Comparison of ENCODE assay signal across 29 cellular contexts in the genomic region with DNA sequence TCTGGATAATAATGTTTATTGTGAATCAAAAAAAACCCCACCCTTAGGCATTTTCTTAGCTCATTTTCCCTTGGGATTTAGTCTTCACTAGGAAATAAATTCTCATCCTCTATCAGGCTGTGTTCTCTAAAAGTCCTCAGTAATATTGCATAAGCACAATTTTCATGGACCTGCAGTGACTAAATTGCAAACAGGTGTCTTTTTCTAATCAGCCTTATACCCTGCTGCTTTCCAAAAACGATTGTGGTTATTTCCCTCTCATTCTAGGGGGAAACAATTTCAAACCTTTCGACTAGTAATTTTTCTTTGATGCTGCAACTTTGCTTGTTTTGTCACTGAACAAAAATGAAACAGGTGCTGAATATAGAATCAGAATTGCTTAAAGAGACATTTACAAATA.
"Had no signal": no experiment of that assay in that cellular context is flagged by ENCODE, and none has a peak within 500 bp of the region (broad histone marks: within the 10 kb centered on the region; RNA-seq: fewer than 3 reads in every experiment).

No MANE protein-coding gene starts in this region.

- H3K4me3 ChIP-seq: PC-9, SJCRH30 had no signal

- H3K27me3 ChIP-seq: SJCRH30 had no signal

- H3K4me1 ChIP-seq: SJCRH30 had no signal

- H3K27ac Mint-ChIP-seq: T-cell had no signal

- H3K36me3 Mint-ChIP-seq: T-cell had no signal

- H3K27me3 Mint-ChIP-seq: T-cell had no signal

- H3K27ac ChIP-seq: KMS-11, PC-9, RWPE1, SJCRH30 had no signal

- H2AFZ ChIP-seq: PC-9 had no signal

- H3K9me3 ChIP-seq: SJCRH30, SK-N-SH had no signal

- H3K9me2 ChIP-seq: SK-N-SH had no signal

- DNase-seq: Karpas-422, MM.1S, MV-4-11, NCI-H1092, NCI-H1105, NCI-H1417 treated with DMSO at 0.1 percent for 48 hours, NCI-H1436 treated with DMSO at 0.1 percent for 48 hours, NCI-H1694 treated with DMSO at 0.1 percent for 48 hours, NCI-H187 treated with DMSO at 0.1 percent for 48 hours, NCI-H2029, NCI-H2171 treated with DMSO at 0.1 percent for 48 hours, NCI-H2227 treated with DMSO at 0.1 percent for 48 hours, NCI-H345, NCI-H446, NCI-H510A treated with DMSO at 0.1 percent for 48 hours, NCI-H524 treated with DMSO at 0.1 percent for 48 hours, NCI-H526 treated with DMSO at 0.1 percent for 48 hours, NCI-H748 treated with DMSO at 0.1 percent for 48 hours, NCI-H82, SHP77, SIG-M5, SJCRH30, SK-N-SH, T-cell had no signal

- H3K4me1 Mint-ChIP-seq: T-cell had no signal

- H3K9ac ChIP-seq: KMS-11, SK-N-SH had no signal

- ATAC-seq: Panc1, Right ventricle myocardium inferior, T-cell had no signal

- H3K4me2 ChIP-seq: KMS-11, PC-9, SK-N-SH had no signal

- H3K36me3 ChIP-seq: SJCRH30 had no signal

- H3K4me3 Mint-ChIP-seq: T-cell had no signal
